17 cellular contexts compared by ENCODE assay signal in genomic region chr3:191253089-191253799, GRCh38. TPM values are rescaled to one million over a fixed set of nuclear protein-coding genes. Genes with fewer than 3 reads are reported as not detected.
DNase-seq lines count a peak whose midpoint lies in the region; ATAC-seq and TF ChIP-seq lines count a peak whose summit lies in the region.
"Had no signal": no experiment of that assay in that cellular context is flagged by ENCODE, and none has a peak within 500 bp of the region (broad histone marks: within the 10 kb centered on the region; RNA-seq: fewer than 3 reads in every experiment).

No MANE protein-coding gene starts in this region.

- in situ Hi-C loops in KBM-7 (cut with MboI; ENCODE audit: low pct_unique_long_range_greater_than_20kb, low sequenced_read_pairs): no loop called here

- ATAC-seq in GM18861 (IDR thresholded peaks at IDR 0.05; ENCODE audit: unreplicated experiment) (peak; percentile 28), GM21576 (IDR thresholded peaks at IDR 0.05; ENCODE audit: unreplicated experiment) (peak; percentile 41), HG03460 (IDR thresholded peaks at IDR 0.05; ENCODE audit: unreplicated experiment) (peak; percentile 43), memory B cell (ENCODE audit: low read depth) (peak; percentile 57), HG02973 (IDR thresholded peaks at IDR 0.05; ENCODE audit: unreplicated experiment) (no peak), HG03520 (IDR thresholded peaks at IDR 0.05; ENCODE audit: unreplicated experiment) (no peak)
- ATAC-seq: HCT116 had no signal

- intact Hi-C loops in ovary (cut with DNase I): no loop called here

- no peaks in the 10 kb centered on the region for H3K36me3 Mint-ChIP-seq in memory B cell
- H3K36me3 Mint-ChIP-seq: activated naive CD4-positive, alpha-beta T cell treated with anti-CD3 and anti-CD28 coated beads, Interleukin-2, amount 50 U/mL, for 24 hours; immature natural killer cell had no signal

- H3K27ac ChIP-seq in ovary: no peak overlapping the region
- H3K27ac ChIP-seq: esophagus muscularis mucosa, skin epidermis, uterus had no signal

- no peaks in the 10 kb centered on the region for H3K27me3 ChIP-seq in ovary
- H3K27me3 ChIP-seq: esophagus muscularis mucosa, uterus had no signal

- WGBS in ovary, 3 donors: 84 to 91% (median 85%) methylated on average over 6 of the region's 6 CpGs

- no peak overlapping the region for H3K4me3 ChIP-seq in ovary
- H3K4me3 ChIP-seq: esophagus muscularis mucosa, skin epidermis, uterus had no signal

- no peaks in the 10 kb centered on the region for H3K9me3 Mint-ChIP-seq in memory B cell
- H3K9me3 Mint-ChIP-seq: activated naive CD4-positive, alpha-beta T cell treated with anti-CD3 and anti-CD28 coated beads, Interleukin-2, amount 50 U/mL, for 24 hours; immature natural killer cell had no signal

- no peaks in the 10 kb centered on the region for H3K4me1 ChIP-seq in ovary (ENCODE audit: insufficient read depth)
- H3K4me1 ChIP-seq: esophagus muscularis mucosa, uterus had no signal

- H3K4me3 Mint-ChIP-seq in memory B cell: peak overlapping the region; percentile 69
- H3K4me3 Mint-ChIP-seq: activated naive CD4-positive, alpha-beta T cell treated with anti-CD3 and anti-CD28 coated beads, Interleukin-2, amount 50 U/mL, for 24 hours; immature natural killer cell had no signal

- no peak for TF ChIP-seq CTCF in ovary (IDR thresholded peaks at IDR 0.05)

- peak overlapping the region; percentile 97 for H3K27ac Mint-ChIP-seq in memory B cell
- H3K27ac Mint-ChIP-seq: activated naive CD4-positive, alpha-beta T cell treated with anti-CD3 and anti-CD28 coated beads, Interleukin-2, amount 50 U/mL, for 24 hours; immature natural killer cell had no signal

- DNase-seq in memory B cell (ENCODE audit: low spot score in 2 of 2): no peak
- no peak for DNase-seq in KBM-7
- no peak for DNase-seq in ovary
- DNase-seq: activated CD4-positive, alpha-beta T cell treated with anti-CD3 and anti-CD28 coated beads, Interleukin-2, amount 50 U/mL, for 4 hours; immature natural killer cell; NCI-H1694; NK-92 treated with Interleukin-12 subunit alpha and Interleukin-12 subunit beta, amount 100 ng/mL, for 24 hours; uterus had no signal

- no peaks in the 10 kb centered on the region for H3K9me3 ChIP-seq in ovary
- H3K9me3 ChIP-seq: esophagus muscularis mucosa, uterus had no signal

- TF ChIP-seq EP300 in ovary (IDR thresholded peaks at IDR 0.05): no peak

- no peak for TF ChIP-seq POLR2A in ovary (IDR thresholded peaks at IDR 0.05)

- no peaks in the 10 kb centered on the region for H3K27me3 Mint-ChIP-seq in memory B cell
- H3K27me3 Mint-ChIP-seq: activated naive CD4-positive, alpha-beta T cell treated with anti-CD3 and anti-CD28 coated beads, Interleukin-2, amount 50 U/mL, for 24 hours had no signal

- no peaks in the 10 kb centered on the region for H3K36me3 ChIP-seq in ovary
- H3K36me3 ChIP-seq: esophagus muscularis mucosa, uterus had no signal

- H3K4me1 Mint-ChIP-seq in memory B cell: peaks cover 32% of the 10 kb centered on the region
- H3K4me1 Mint-ChIP-seq: activated naive CD4-positive, alpha-beta T cell treated with anti-CD3 and anti-CD28 coated beads, Interleukin-2, amount 50 U/mL, for 24 hours had no signal

RNA-seq across cellular contexts. Expression of gene OSTN, which starts 54.2 kb away (rescaled TPM):
- total RNA-seq in ovary: under 1 TPM in 2 of 7 donors, not detected in 5; 0.27 to 0.43 TPM
- under 1 TPM; 0.02 to 0.27 TPM for polyA plus RNA-seq in ovary
- total RNA-seq: esophagus muscularis mucosa had no signal
- polyA plus RNA-seq: immature natural killer cell had no signal

Comparison
In these comparisons a context has a peak if more than half of its experiments do, and no peak if none do; other contexts are left out.
1. ATAC-seq: peak in GM18861 (single experiment), GM21576 (single experiment), HG03460 (single experiment) and memory B cell (single experiment); none in HG02973 (single experiment) and HG03520 (single experiment).